Comparison of ENCODE assay signal across 9 cellular contexts in the genomic region with DNA sequence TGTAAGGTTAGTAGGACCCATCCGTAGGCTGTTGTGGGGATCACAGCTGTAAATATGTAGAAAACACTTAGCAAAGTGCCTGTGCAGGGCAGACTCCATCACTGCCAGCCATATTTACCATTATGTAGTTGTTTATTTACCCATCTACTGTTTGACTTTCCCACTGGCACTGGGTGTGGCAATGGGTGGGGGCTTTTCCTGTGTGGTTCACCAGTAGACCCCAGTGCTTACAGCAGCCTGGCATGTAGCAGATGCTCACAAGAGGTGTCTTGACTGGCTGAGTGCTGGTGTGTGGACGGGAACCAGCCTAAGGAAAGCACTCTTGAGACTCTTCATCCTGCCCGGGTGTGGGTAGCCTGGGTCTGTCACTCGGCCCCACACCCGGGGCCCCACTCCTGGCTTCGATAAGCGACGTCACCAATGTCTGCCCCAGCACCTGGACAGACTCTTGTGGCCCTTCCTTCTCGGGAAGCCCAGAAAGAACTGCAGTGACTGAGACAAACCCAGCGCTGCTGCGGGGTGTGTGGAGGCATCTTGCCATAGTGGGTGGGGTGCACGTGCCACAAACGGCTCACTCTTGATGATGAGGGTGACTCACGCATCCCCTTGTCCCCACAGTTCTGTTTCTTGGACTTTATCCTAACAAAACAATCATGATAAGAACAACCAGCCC.
DNase-seq lines count a peak whose midpoint lies in the region; ATAC-seq, FAIRE-seq and TF ChIP-seq lines count a peak whose summit lies in the region.
"Had no signal": no experiment of that assay in that cellular context is flagged by ENCODE, and none has a peak within 500 bp of the region (broad histone marks: within the 10 kb centered on the region; RNA-seq: fewer than 3 reads in every experiment).

No MANE protein-coding gene starts in this region.

- H3K9ac ChIP-seq in mammary epithelial cell (ENCODE audit: insufficient read depth, low read length): no peak overlapping the region
- no peak overlapping the region for H3K9ac ChIP-seq in kidney (ENCODE audit: low read length in 2 of 2)

- no TSS peak for BruUV-seq in MCF 10A (replicated peaks; lab: Mats Ljungman, UMichigan)
- no TSS peak for BruUV-seq in mammary epithelial cell (replicated peaks; lab: Mats Ljungman, UMichigan)

- ATAC-seq in GM21529 (IDR thresholded peaks at IDR 0.05; ENCODE audit: unreplicated experiment): no peak

- no peak overlapping the region for H3K27ac Mint-ChIP-seq in MCF 10A (ENCODE audit: low read depth, unreplicated experiment)
- peak overlapping the region; percentile 89 for H3K27ac Mint-ChIP-seq in activated CD4-positive, alpha-beta memory T cell treated with anti-CD3 and anti-CD28 coated beads for 36 hours

- H3K4me2 ChIP-seq in mammary epithelial cell (ENCODE audit: insufficient read depth, low read depth, low read length): no peak overlapping the region
- H3K4me2 ChIP-seq: smooth muscle cell had no signal

- peaks cover 8% of the 10 kb centered on the region for H3K4me1 ChIP-seq in mammary epithelial cell (ENCODE audit: insufficient read depth, low read length)
- H3K4me1 ChIP-seq in thymus (ENCODE audit: control insufficient read depth, insufficient read depth, low read length): peaks cover 60% of the 10 kb centered on the region
- H3K4me1 ChIP-seq in kidney (ENCODE audit: control insufficient read depth in 1 of 2, insufficient read depth in 1 of 2, low read depth in 1 of 2, low read length in 2 of 2): peaks cover 4 to 11% of the 10 kb centered on the region in 2 donors

- FAIRE-seq in kidney (lab: Jason Lieb, UNC): no peak

- in situ Hi-C loops in mammary epithelial cell (cut with MboI; ENCODE audit: low sequenced_read_pairs in 2 of 2): no loop called here

- peaks cover 7% of the 10 kb centered on the region for H3K36me3 Mint-ChIP-seq in MCF 10A (ENCODE audit: insufficient read depth, unreplicated experiment)
- peaks cover 19% of the 10 kb centered on the region for H3K36me3 Mint-ChIP-seq in activated CD4-positive, alpha-beta memory T cell treated with anti-CD3 and anti-CD28 coated beads for 36 hours

- H3K4me3 Mint-ChIP-seq in MCF 10A (ENCODE audit: unreplicated experiment): no peak overlapping the region
- H3K4me3 Mint-ChIP-seq in activated CD4-positive, alpha-beta memory T cell treated with anti-CD3 and anti-CD28 coated beads for 36 hours: no peak overlapping the region

- DNase-seq in MCF 10A (ENCODE audit: unreplicated experiment) (peak; percentile 70), mammary epithelial cell (no peak), fibroblast of mammary gland (ENCODE audit: low read depth) (peak; percentile 77), SHP77 (lab: John Stamatoyannopoulos, UW) (no peak), kidney (no peak)
- DNase-seq in activated CD4-positive, alpha-beta memory T cell treated with anti-CD3 and anti-CD28 coated beads for 36 hours: peak; percentile 46

- H3K9me3 ChIP-seq in mammary epithelial cell (replicated peaks; ENCODE audit: insufficient read depth, low read length) (no peaks in the 10 kb centered on the region), thymus (ENCODE audit: control insufficient read depth) (no peaks in the 10 kb centered on the region), kidney (ENCODE audit: control insufficient read depth in 1 of 2, low read length in 2 of 2) (no peaks in the 10 kb centered on the region)

- CTCF ChIA-PET in MCF 10A (lab: Yijun Ruan, JAX): no interaction called here
- CTCF ChIA-PET in mammary epithelial cell (lab: Charles Lee; ENCODE audit: low non-redundant PET): no interaction called here
- CTCF ChIA-PET in activated CD4-positive, alpha-beta memory T cell treated with anti-CD3 and anti-CD28 coated beads for 36 hours (lab: Charles Lee): interaction anchor here (0.8 to 1.2 kb wide), 2 partner anchors 20 to 41 kb away, joined by 3 to 4 read pairs; no protein-coding TSS in a partner anchor

- H2AFZ ChIP-seq in mammary epithelial cell (ENCODE audit: low read depth, low read length): no peak overlapping the region

- dilution Hi-C loops in mammary epithelial cell (cut with HindIII; ENCODE audit: low sequenced_read_pairs): no loop called here

- POLR2A ChIA-PET in MCF 10A (lab: Yijun Ruan, JAX): no interaction called here
- POLR2A ChIA-PET in activated CD4-positive, alpha-beta memory T cell treated with anti-CD3 and anti-CD28 coated beads for 36 hours (lab: Charles Lee): interaction anchor here (1.2 to 1.4 kb wide), 2 partner anchors 29 to 49 kb away, joined by 3 read pairs; no protein-coding TSS in a partner anchor

- no peaks in the 10 kb centered on the region for H3K27me3 ChIP-seq in mammary epithelial cell (ENCODE audit: insufficient read depth, low read length)
- H3K27me3 ChIP-seq in thymus (ENCODE audit: control insufficient read depth, insufficient read depth): no peaks in the 10 kb centered on the region

- 90% methylated on average over 7 of the region's 14 CpGs for WGBS in mammary epithelial cell (ENCODE audit: low coverage, missing lambda C conversion rate)
- 57% methylated on average over 14 of the region's 14 CpGs for WGBS in thymus

- no peaks in the 10 kb centered on the region for H4K20me1 ChIP-seq in mammary epithelial cell (ENCODE audit: insufficient read depth, low read length)

- H3K4me3 ChIP-seq in mammary epithelial cell (replicated peaks in 1 of 3; ENCODE audit: insufficient read depth in 1 of 3, low read depth in 2 of 3, low read length in 3 of 3) (no peak overlapping the region), fibroblast of mammary gland (ENCODE audit: control insufficient read depth, low read depth, low read length) (no peak overlapping the region), thymus (ENCODE audit: low read length) (no peak overlapping the region), kidney (ENCODE audit: low read length in 2 of 2) (no peak overlapping the region)
- H3K4me3 ChIP-seq: smooth muscle cell had no signal

- intact Hi-C loops in MCF 10A (cut with micrococcal nuclease): no loop called here
- intact Hi-C loops in mammary epithelial cell (cut with micrococcal nuclease): no loop called here
- intact Hi-C loops in activated CD4-positive, alpha-beta memory T cell treated with anti-CD3 and anti-CD28 coated beads for 36 hours (cut with micrococcal nuclease): loop anchor here (1.0 to 10.0 kb wide), 2 partner anchors 47 to 222 kb away; no protein-coding TSS in a partner anchor
- intact Hi-C loops in kidney (cut with DNase I): no loop called here

- H3K36me3 ChIP-seq in mammary epithelial cell (ENCODE audit: insufficient read depth, low read length): no peaks in the 10 kb centered on the region
- no peaks in the 10 kb centered on the region for H3K36me3 ChIP-seq in thymus (ENCODE audit: control insufficient read depth, insufficient read depth)
- H3K36me3 ChIP-seq in kidney (ENCODE audit: control insufficient read depth in 1 of 2, insufficient read depth in 2 of 2, low read length in 2 of 2): no peaks in the 10 kb centered on the region

- H3K4me1 Mint-ChIP-seq in MCF 10A (ENCODE audit: insufficient read depth, unreplicated experiment): peaks cover 8% of the 10 kb centered on the region
- H3K4me1 Mint-ChIP-seq in activated CD4-positive, alpha-beta memory T cell treated with anti-CD3 and anti-CD28 coated beads for 36 hours (ENCODE audit: low read depth): peaks cover 77% of the 10 kb centered on the region

- TF ChIP-seq CTCF in MCF 10A (IDR thresholded peaks at IDR 0.05; ENCODE audit: unreplicated experiment) (no peak), mammary epithelial cell (conservative IDR thresholded peaks at IDR 0.05 in 1 of 2, IDR thresholded peaks at IDR 0.05 in 1 of 2; ENCODE audit: extremely low read depth in 1 of 2, insufficient read depth in 1 of 2, low read depth in 1 of 2, low read length in 2 of 2) (no peak), fibroblast of mammary gland (conservative IDR thresholded peaks at IDR 0.05; ENCODE audit: control insufficient read depth, insufficient read depth, low read depth, low read length) (no peak), kidney (IDR thresholded peaks at IDR 0.05; ENCODE audit: borderline replicate concordance, extremely low read depth, insufficient read depth) (no peak)

- H3K27me3 Mint-ChIP-seq in MCF 10A (ENCODE audit: insufficient read depth, unreplicated experiment): no peaks in the 10 kb centered on the region
- no peaks in the 10 kb centered on the region for H3K27me3 Mint-ChIP-seq in activated CD4-positive, alpha-beta memory T cell treated with anti-CD3 and anti-CD28 coated beads for 36 hours

- H3K27ac ChIP-seq in mammary epithelial cell (ENCODE audit: insufficient read depth, low read depth, low read length) (no peak overlapping the region), thymus (ENCODE audit: low read depth) (peak overlapping the region; percentile 91), kidney (ENCODE audit: low read depth in 2 of 2, low read length in 2 of 2) (no peak overlapping the region)

- peaks cover 18% of the 10 kb centered on the region for H3K79me2 ChIP-seq in mammary epithelial cell (ENCODE audit: insufficient read depth, low read length)

- H3K9me3 Mint-ChIP-seq in MCF 10A (ENCODE audit: unreplicated experiment): no peaks in the 10 kb centered on the region
- H3K9me3 Mint-ChIP-seq in activated CD4-positive, alpha-beta memory T cell treated with anti-CD3 and anti-CD28 coated beads for 36 hours: no peaks in the 10 kb centered on the region

Comparison
In these comparisons a context has a peak if more than half of its experiments do, and no peak if none do; other contexts are left out.
1. DNase-seq: peak in MCF 10A (single experiment), activated CD4-positive, alpha-beta memory T cell treated with anti-CD3 and anti-CD28 coated beads for 36 hours (single experiment) and fibroblast of mammary gland (single experiment); none in mammary epithelial cell (single experiment), SHP77 (0 of 2) and kidney (single experiment).